ENCODE assay signal across 30 cellular contexts in the genomic region with DNA sequence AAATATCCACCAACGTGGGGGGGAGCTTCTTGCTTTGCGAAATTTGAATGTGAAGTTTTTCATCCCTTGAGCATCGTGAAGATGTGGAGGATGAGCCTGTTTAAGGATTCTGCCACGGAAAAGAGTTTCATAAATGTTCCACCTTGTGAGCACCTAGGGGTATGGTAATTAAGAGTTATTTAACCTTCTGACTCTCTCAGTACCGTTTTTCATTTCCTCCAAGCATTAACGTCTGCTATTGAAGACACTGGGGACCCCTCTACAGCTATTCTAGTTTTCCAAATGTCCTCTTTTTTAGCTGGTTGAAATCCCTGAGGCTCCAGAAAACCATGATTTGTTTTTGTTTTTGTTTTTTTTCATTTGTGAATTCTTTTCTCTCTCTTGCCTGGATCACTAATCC.
"Had no signal": no experiment of that assay in that cellular context is flagged by ENCODE, and none has a peak within 500 bp of the region (broad histone marks: within the 10 kb centered on the region; RNA-seq: fewer than 3 reads in every experiment).

No MANE protein-coding gene starts in this region.

- DNase-seq: activated CD4-positive, alpha-beta memory T cell treated with anti-CD3 and anti-CD28 coated beads for 36 hours; activated CD4-positive, alpha-beta T cell treated with anti-CD3 and anti-CD28 coated beads for 36 hours; activated CD4-positive, alpha-beta T cell treated with anti-CD3 and anti-CD28 coated beads, Interleukin-2, amount 10 ng/mL, durations not matched to agents 24 days and 14 days; activated CD4-positive, CD25-positive, alpha-beta regulatory T cell; activated CD4-positive, CD25-positive, alpha-beta regulatory T cell treated with anti-CD3 and anti-CD28 coated beads, Interleukin-2, amount 50 U/mL, for 72 hours; activated CD8-positive, alpha-beta memory T cell treated with anti-CD3 and anti-CD28 coated beads, Interleukin-2, amount 10 ng/mL, durations not matched to agents 7 days and 5 days; activated CD8-positive, alpha-beta memory T cell treated with anti-CD3 and anti-CD28 coated beads, Interleukin-2, amount 50 U/mL, for 4 hours; activated CD8-positive, alpha-beta T cell treated with anti-CD3 and anti-CD28 coated beads, Interleukin-2, amount 10 ng/mL, durations not matched to agents 7 days and 5 days; activated effector memory CD4-positive, alpha-beta T cell treated with anti-CD3 and anti-CD28 coated beads, Interleukin-2, amount 50 U/mL, for 16 hours; activated naive CD4-positive, alpha-beta T cell treated with anti-CD3 and anti-CD28 coated beads for 36 hours; activated naive CD8-positive, alpha-beta T cell treated with anti-CD3 and anti-CD28 coated beads for 36 hours; activated T-cell treated with anti-CD3 and anti-CD28 coated beads, Interleukin-2, amount 50 U/mL, for 1 hour; activated T-cell treated with anti-CD3 and anti-CD28 coated beads, Interleukin-2, amount 50 U/mL, for 48 hours; central memory CD4-positive, alpha-beta T cell; cerebellar nuclear complex; colonic mucosa; effector CD8-positive, alpha-beta T cell; foreskin fibroblast; heart left ventricle; T-helper 17 cell; T1000 had no signal

- H3K9me3 Mint-ChIP-seq: activated CD4-positive, alpha-beta memory T cell treated with anti-CD3 and anti-CD28 coated beads for 36 hours; activated CD4-positive, alpha-beta T cell treated with anti-CD3 and anti-CD28 coated beads, Interleukin-2, amount 10 ng/mL, durations not matched to agents 24 days and 14 days; activated naive CD4-positive, alpha-beta T cell treated with anti-CD3 and anti-CD28 coated beads for 36 hours; activated naive CD4-positive, alpha-beta T cell treated with anti-CD3 and anti-CD28 coated beads, Interleukin-2, amount 50 U/mL, for 24 hours; activated naive CD8-positive, alpha-beta T cell treated with anti-CD3 and anti-CD28 coated beads for 36 hours; activated T-helper 1 cell treated with anti-CD3 and anti-CD28 coated beads, Interleukin-12 subunit alpha, Interleukin-12 subunit beta, Interleukin-2, Interleukin-4 antibody, amounts not matched to agents 30 ng/mL and 10 ng/mL and 1 ng/mL, durations not matched to agents 14 hours and 24 hours and 36 hours; activated T-helper 2 cell treated with anti-CD3 and anti-CD28 coated beads, Interferon-gamma antibody, Interleukin-2, Interleukin-4, amounts not matched to agents 10 μg/mL and 5 μg/mL and 100 μg/mL, durations not matched to agents 14 hours and 24 hours and 36 hours; brain; T-helper 2 cell treated with Interferon-gamma antibody and Interleukin-4, amounts not matched to agents 5 μg/mL and 100 μg/mL, for 36 hours had no signal

- H3K36me3 Mint-ChIP-seq: activated CD4-positive, alpha-beta memory T cell treated with anti-CD3 and anti-CD28 coated beads for 36 hours; activated CD8-positive, alpha-beta memory T cell treated with anti-CD3 and anti-CD28 coated beads, Interleukin-2, amount 10 ng/mL, durations not matched to agents 7 days and 5 days; activated naive CD4-positive, alpha-beta T cell treated with anti-CD3 and anti-CD28 coated beads, Interleukin-2, amount 50 U/mL, for 24 hours; activated naive CD8-positive, alpha-beta T cell treated with anti-CD3 and anti-CD28 coated beads for 36 hours; brain had no signal

- H3K27ac Mint-ChIP-seq: activated CD4-positive, alpha-beta memory T cell treated with anti-CD3 and anti-CD28 coated beads for 36 hours; activated CD4-positive, alpha-beta T cell treated with anti-CD3 and anti-CD28 coated beads for 36 hours; activated CD4-positive, alpha-beta T cell treated with anti-CD3 and anti-CD28 coated beads, Interleukin-2, amount 10 ng/mL, durations not matched to agents 24 days and 14 days; activated CD8-positive, alpha-beta memory T cell treated with anti-CD3 and anti-CD28 coated beads, Interleukin-2, amount 10 ng/mL, durations not matched to agents 7 days and 5 days; activated CD8-positive, alpha-beta T cell treated with anti-CD3 and anti-CD28 coated beads, Interleukin-2, amount 10 ng/mL, durations not matched to agents 7 days and 5 days; activated naive CD4-positive, alpha-beta T cell treated with anti-CD3 and anti-CD28 coated beads for 36 hours; activated naive CD8-positive, alpha-beta T cell treated with anti-CD3 and anti-CD28 coated beads for 36 hours; activated T-helper 1 cell treated with anti-CD3 and anti-CD28 coated beads, Interleukin-12 subunit alpha, Interleukin-12 subunit beta, Interleukin-2, Interleukin-4 antibody, amounts not matched to agents 30 ng/mL and 10 ng/mL and 1 ng/mL, durations not matched to agents 14 hours and 24 hours and 36 hours; activated T-helper 2 cell treated with anti-CD3 and anti-CD28 coated beads, Interferon-gamma antibody, Interleukin-2, Interleukin-4, amounts not matched to agents 10 μg/mL and 5 μg/mL and 100 μg/mL, durations not matched to agents 14 hours and 24 hours and 36 hours; T-helper 17 cell; T-helper 2 cell treated with Interferon-gamma antibody and Interleukin-4, amounts not matched to agents 5 μg/mL and 100 μg/mL, for 36 hours had no signal

- ATAC-seq: activated CD4-positive, alpha-beta T cell treated with anti-CD3 and anti-CD28 coated beads for 36 hours; activated CD8-positive, alpha-beta memory T cell treated with anti-CD3 and anti-CD28 coated beads, Interleukin-2, amount 10 ng/mL, durations not matched to agents 7 days and 5 days; activated CD8-positive, alpha-beta T cell treated with anti-CD3 and anti-CD28 coated beads, Interleukin-2, amount 10 ng/mL, durations not matched to agents 7 days and 5 days; heart left ventricle; T-helper 17 cell had no signal

- H3K4me3 Mint-ChIP-seq: activated CD4-positive, alpha-beta memory T cell treated with anti-CD3 and anti-CD28 coated beads for 36 hours; activated CD4-positive, alpha-beta T cell treated with anti-CD3 and anti-CD28 coated beads for 36 hours; activated CD4-positive, alpha-beta T cell treated with anti-CD3 and anti-CD28 coated beads, Interleukin-2, amount 10 ng/mL, durations not matched to agents 24 days and 14 days; activated CD8-positive, alpha-beta memory T cell treated with anti-CD3 and anti-CD28 coated beads, Interleukin-2, amount 10 ng/mL, durations not matched to agents 7 days and 5 days; activated CD8-positive, alpha-beta T cell treated with anti-CD3 and anti-CD28 coated beads, Interleukin-2, amount 10 ng/mL, durations not matched to agents 7 days and 5 days; activated naive CD4-positive, alpha-beta T cell treated with anti-CD3 and anti-CD28 coated beads for 36 hours; activated naive CD4-positive, alpha-beta T cell treated with anti-CD3 and anti-CD28 coated beads, Interleukin-2, amount 50 U/mL, for 24 hours; activated naive CD8-positive, alpha-beta T cell treated with anti-CD3 and anti-CD28 coated beads for 36 hours; activated T-helper 1 cell treated with anti-CD3 and anti-CD28 coated beads, Interleukin-12 subunit alpha, Interleukin-12 subunit beta, Interleukin-2, Interleukin-4 antibody, amounts not matched to agents 30 ng/mL and 10 ng/mL and 1 ng/mL, durations not matched to agents 14 hours and 24 hours and 36 hours; brain; T-helper 17 cell; T-helper 2 cell treated with Interferon-gamma antibody and Interleukin-4, amounts not matched to agents 5 μg/mL and 100 μg/mL, for 36 hours had no signal

- H3K27ac ChIP-seq: ascending aorta, breast epithelium, cardiac muscle cell, colonic mucosa, epithelial cell of prostate, heart left ventricle had no signal

- H3K27me3 Mint-ChIP-seq: activated naive CD4-positive, alpha-beta T cell treated with anti-CD3 and anti-CD28 coated beads, Interleukin-2, amount 50 U/mL, for 24 hours had no signal

- H3K4me1 Mint-ChIP-seq: activated CD4-positive, alpha-beta T cell treated with anti-CD3 and anti-CD28 coated beads for 36 hours; activated CD4-positive, alpha-beta T cell treated with anti-CD3 and anti-CD28 coated beads, Interleukin-2, amount 10 ng/mL, durations not matched to agents 24 days and 14 days; activated CD8-positive, alpha-beta memory T cell treated with anti-CD3 and anti-CD28 coated beads, Interleukin-2, amount 10 ng/mL, durations not matched to agents 7 days and 5 days; activated naive CD4-positive, alpha-beta T cell treated with anti-CD3 and anti-CD28 coated beads, Interleukin-2, amount 50 U/mL, for 24 hours; activated naive CD8-positive, alpha-beta T cell treated with anti-CD3 and anti-CD28 coated beads for 36 hours had no signal
